In the genomic region with DNA sequence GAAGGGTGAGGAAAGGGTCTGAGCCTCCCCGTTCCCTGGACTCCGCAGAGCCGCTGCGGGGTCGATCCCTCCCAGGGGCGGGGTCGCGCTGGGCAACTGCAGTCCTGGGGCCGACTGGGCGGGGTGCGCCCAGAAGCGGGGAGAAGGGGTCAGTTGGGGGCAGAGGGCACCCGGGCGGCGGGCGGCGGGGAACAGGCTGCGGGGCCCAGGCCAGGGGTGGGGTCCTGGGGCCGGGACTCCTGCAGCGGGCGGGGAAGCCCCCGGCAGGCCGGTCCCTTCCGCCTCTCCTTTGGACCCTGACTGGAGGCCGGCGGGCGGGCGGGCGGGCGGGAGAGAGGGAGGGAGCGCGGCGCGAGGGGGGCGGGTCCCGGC, we compare ENCODE assay signal across 8 cellular contexts. TPM values are rescaled to one million over a fixed set of nuclear protein-coding genes. Genes with fewer than 3 reads are reported as not detected.
A peak's percentile ranks its signal among the peaks of the same experiment; 100 is the strongest.
DNase-seq lines count a peak whose midpoint lies in the region; ATAC-seq and TF ChIP-seq lines count a peak whose summit lies in the region.

No MANE protein-coding gene starts in this region.

- peaks cover 63% of the 10 kb centered on the region for H3K79me2 ChIP-seq in OCI-LY7 (ENCODE audit: insufficient read depth, low read depth, low read length)

- peaks cover 19% of the 10 kb centered on the region for H3K4me1 ChIP-seq in Caco-2
- H3K4me1 ChIP-seq in OCI-LY7 (ENCODE audit: insufficient read depth, low read length, poor library complexity, severe bottlenecking) = peaks cover 35% of the 10 kb centered on the region

- no peaks in the 10 kb centered on the region for H3K9me2 ChIP-seq in OCI-LY7 (ENCODE audit: insufficient read depth, low read length)

- H3K4me2 ChIP-seq in OCI-LY7 (ENCODE audit: low read length) = peak overlapping the region; percentile 75

- H3K27ac Mint-ChIP-seq in Caco-2 (ENCODE audit: unreplicated experiment) = peak overlapping the region; percentile 97

- H4K20me1 ChIP-seq in OCI-LY7 (ENCODE audit: insufficient read depth, low read length) = peaks cover 30% of the 10 kb centered on the region

- H3K27me3 ChIP-seq in Caco-2 (replicated peaks; ENCODE audit: control insufficient read depth, insufficient read depth, low read length) = no peaks in the 10 kb centered on the region
- no peaks in the 10 kb centered on the region for H3K27me3 ChIP-seq in H7 (ENCODE audit: control insufficient read depth, insufficient read depth, low read length)

- H3K27ac ChIP-seq in OCI-LY7 (ENCODE audit: low read depth, low read length, poor library complexity, severe bottlenecking) = peak overlapping the region; percentile 95

- H3K9me3 ChIP-seq in Caco-2 (no peaks in the 10 kb centered on the region), OCI-LY7 (ENCODE audit: low read length) (no peaks in the 10 kb centered on the region)

- peaks cover 7% of the 10 kb centered on the region for H3K4me1 Mint-ChIP-seq in Caco-2 (ENCODE audit: low read depth, unreplicated experiment)

- TF ChIP-seq CTCF in Caco-2 (IDR thresholded peaks at IDR 0.05; ENCODE audit: insufficient read depth in 1 of 2, low read depth in 1 of 2, low read length in 1 of 2, severe bottlenecking in 1 of 2, unreplicated experiment in 1 of 2) (no peak), OCI-LY7 (conservative IDR thresholded peaks at IDR 0.05; ENCODE audit: low read length) (no peak), epithelial cell of esophagus (IDR thresholded peaks at IDR 0.05; ENCODE audit: insufficient read depth, low read depth, low read length, missing control alignments) (no peak), omental fat pad (IDR thresholded peaks at IDR 0.05) (no peak)

- H3K27me3 Mint-ChIP-seq in Caco-2 (ENCODE audit: insufficient read depth, unreplicated experiment) = no peaks in the 10 kb centered on the region

- H3K4me3 ChIP-seq in Caco-2 (ENCODE audit: low read depth, low read length) = peak overlapping the region; percentile 84
- peak overlapping the region; percentile 92 for H3K4me3 ChIP-seq in H7 (ENCODE audit: insufficient read depth, low read depth, low read length)
- peak overlapping the region; percentile 97 for H3K4me3 ChIP-seq in OCI-LY7 (ENCODE audit: low read depth, low read length, poor library complexity, severe bottlenecking)
- H3K4me3 ChIP-seq in epithelial cell of esophagus (ENCODE audit: low read length) = peak overlapping the region; percentile 95

- DNase-seq in Caco-2 (no peak), H7 (no peak), OCI-LY7 (ENCODE audit: low spot score) (no peak), epithelial cell of esophagus (ENCODE audit: low read depth) (no peak), omental fat pad (ENCODE audit: low spot score) (no peak), hepatic stellate cell (ENCODE audit: low spot score) (no peak), NCI-H748 (lab: John Stamatoyannopoulos, UW; ENCODE audit: unreplicated experiment) (no peak)

- peaks cover 59% of the 10 kb centered on the region for H3K36me3 Mint-ChIP-seq in Caco-2 (ENCODE audit: insufficient read depth, unreplicated experiment)

- H3K9me3 Mint-ChIP-seq in Caco-2 (ENCODE audit: unreplicated experiment) = no peaks in the 10 kb centered on the region

- peak; percentile 71 for ATAC-seq in omental fat pad (ENCODE audit: low FRiP score)
- ATAC-seq in HG03108 (IDR thresholded peaks at IDR 0.05; ENCODE audit: unreplicated experiment) = no peak

- CTCF ChIA-PET in Caco-2 (lab: Charles Lee) (interaction anchor here (0.7 to 1.5 kb wide), 2 partner anchors 10 to 1165 kb away, joined by 4 to 16 read pairs; a partner anchor contains a TSS), OCI-LY7 (lab: Charles Lee; ENCODE audit: unreplicated experiment) (interaction anchor here (0.6 kb wide), 1 partner anchor 707 kb away, joined by 5 read pairs; no protein-coding TSS in a partner anchor)

- intact Hi-C loops in Caco-2 (cut with micrococcal nuclease; ENCODE audit: unreplicated experiment) (loop anchor here (5.0 kb wide), 1 partner anchor 47 kb away; a partner anchor contains a TSS), OCI-LY7 (cut with micrococcal nuclease; ENCODE audit: unreplicated experiment) (loop anchor here (2.0 kb wide), 1 partner anchor 56 kb away; a partner anchor contains a TSS)

- no peak overlapping the region; the same call in 1 of the 2 replicates for H2AFZ ChIP-seq in OCI-LY7 (ENCODE audit: low read length)

- POLR2A ChIA-PET in Caco-2 (lab: Charles Lee) (interaction anchor here (0.5 to 2.4 kb wide), 5 partner anchors 10 to 680 kb away, joined by 3 to 19 read pairs (median 17); a partner anchor contains a TSS), OCI-LY7 (lab: Charles Lee) (interaction anchor here (0.9 kb wide), 1 partner anchor 9 kb away, joined by 4 read pairs; no protein-coding TSS in a partner anchor)

- no TSS peak for BruUV-seq in Caco-2 (replicated peaks; lab: Mats Ljungman, UMichigan)
- no TSS peak for BruUV-seq in OCI-LY7 (replicated peaks; lab: Mats Ljungman, UMichigan)

- peak overlapping the region; percentile 92 for H3K4me3 Mint-ChIP-seq in Caco-2 (ENCODE audit: unreplicated experiment)

- no peaks in the 10 kb centered on the region for H3K36me3 ChIP-seq in Caco-2 (ENCODE audit: control insufficient read depth, insufficient read depth, low read length)
- no peaks in the 10 kb centered on the region for H3K36me3 ChIP-seq in H7 (replicated peaks; ENCODE audit: control insufficient read depth, insufficient read depth, low read length)
- peaks cover 49% of the 10 kb centered on the region for H3K36me3 ChIP-seq in OCI-LY7 (ENCODE audit: insufficient read depth, low read length)

RNA-seq across cellular contexts. Expression of a gene that starts 0.4 kb away (rescaled TPM):
- total RNA-seq in Caco-2 (2022) = 91.3 and 91.5 TPM in 2 replicates
- 27.6 and 35.7 TPM in 2 replicates for total RNA-seq in H7 (2014; rRNA removed; shearing (Covaris generic))
- 66.5 and 76.1 TPM in 2 replicates for total RNA-seq in OCI-LY7 (2014; rRNA removed; shearing (Covaris generic))
- total RNA-seq in OCI-LY7 (2022) = 115 and 123 TPM in 2 replicates
- total RNA-seq in omental fat pad = 10 to 100 TPM; 54.3 to 80.9 (median 63.1) TPM

RNA-seq across cellular contexts. Expression of a gene that starts 10.3 kb away (rescaled TPM):
- total RNA-seq in Caco-2 (2022) = 30.9 and 33.6 TPM in 2 replicates
- 9.6 and 10.7 TPM in 2 replicates for total RNA-seq in H7 (2014; rRNA removed; shearing (Covaris generic))
- 4.6 and 5.6 TPM in 2 replicates for total RNA-seq in OCI-LY7 (2014; rRNA removed; shearing (Covaris generic))
- total RNA-seq in OCI-LY7 (2022) = 15.3 and 17.3 TPM in 2 replicates
- 10 to 100 TPM in 1 of 4 donors, 1 to 10 TPM in 3; 3.8 to 15.3 (median 7.2) TPM for total RNA-seq in omental fat pad

RNA-seq across cellular contexts. Expression of a gene that starts 10.4 kb away (rescaled TPM):
- total RNA-seq in Caco-2 (2022) = 153 and 177 TPM in 2 replicates
- 146 TPM in 2 replicates for total RNA-seq in H7 (2014; rRNA removed; shearing (Covaris generic))
- total RNA-seq in OCI-LY7 (2014; rRNA removed; shearing (Covaris generic)) = 109 and 124 TPM in 2 replicates
- total RNA-seq in OCI-LY7 (2022) = 154 and 169 TPM in 2 replicates
- 100 to 1,000 TPM in 1 of 4 donors, 10 to 100 TPM in 3; 25.6 to 103 (median 39.6) TPM for total RNA-seq in omental fat pad

RNA-seq across cellular contexts. Expression of a gene that starts 46.6 kb away (rescaled TPM):
- 44.7 and 46.9 TPM in 2 replicates for total RNA-seq in Caco-2 (2022)
- total RNA-seq in H7 (2014; rRNA removed; shearing (Covaris generic)) = 38.6 and 46.9 TPM in 2 replicates
- 9.4 and 13.9 TPM in 2 replicates for total RNA-seq in OCI-LY7 (2014; rRNA removed; shearing (Covaris generic))
- total RNA-seq in OCI-LY7 (2022) = 5.1 and 7.2 TPM in 2 replicates
- 10 to 100 TPM in 2 of 4 donors, 1 to 10 TPM in 2; 5.6 to 19.8 (median 11.1) TPM for total RNA-seq in omental fat pad

RNA-seq across cellular contexts. Expression of a gene that starts 56.3 kb away (rescaled TPM):
- total RNA-seq in Caco-2 (2022) (9.3 and 13.5 TPM in 2 replicates), OCI-LY7 (2022) (18.6 and 22.6 TPM in 2 replicates), omental fat pad (1 to 10 TPM; 5.3 to 8.2 (median 5.6) TPM)
- total RNA-seq in H7 (2014; rRNA removed; shearing (Covaris generic)) = 19.3 and 24.8 TPM in 2 replicates
- total RNA-seq in OCI-LY7 (2014; rRNA removed; shearing (Covaris generic)) = 20.9 and 22.5 TPM in 2 replicates
